Comparison of ENCODE assay signal across 25 cellular contexts in genomic region chr14:82122678-82123077, GRCh38.
"Had no signal": no experiment of that assay in that cellular context is flagged by ENCODE, and none has a peak within 500 bp of the region (broad histone marks: within the 10 kb centered on the region; RNA-seq: fewer than 3 reads in every experiment).

No MANE protein-coding gene starts in this region.

- H3K4me3 Mint-ChIP-seq: dendritic cell treated with granulocyte-macrophage colony-stimulating factor and Interleukin-4, amounts not matched to agents 40 ng/mL and 50 ng/mL, for 4 days; effector memory CD8-positive, alpha-beta T cell; endodermal cell; immature natural killer cell; mesothelial cell of epicardium had no signal

- DNase-seq: colonic mucosa; cortex of kidney; effector CD8-positive, alpha-beta T cell; effector memory CD8-positive, alpha-beta T cell; endodermal cell; erythroblast; esophagus squamous epithelium; foreskin fibroblast; foreskin melanocyte; gastrocnemius medialis; heart left ventricle; hypothalamus; immature natural killer cell; islet precursor cell; kidney; kidney glomerular epithelial cell; left colon; left ventricle myocardium superior; lower lobe of right lung; mesenchymal stem cell; mucosa of descending colon had no signal

- H3K4me1 Mint-ChIP-seq: immature natural killer cell, mesothelial cell of epicardium had no signal

- H3K27ac Mint-ChIP-seq: dendritic cell treated with granulocyte-macrophage colony-stimulating factor and Interleukin-4, amounts not matched to agents 40 ng/mL and 50 ng/mL, for 4 days; effector memory CD8-positive, alpha-beta T cell; endodermal cell; immature natural killer cell; mesothelial cell of epicardium had no signal

- H3K36me3 Mint-ChIP-seq: immature natural killer cell, mesothelial cell of epicardium had no signal

- ATAC-seq: effector memory CD8-positive, alpha-beta T cell; esophagus mucosa; gastrocnemius medialis; heart left ventricle; left colon; left lobe of liver; left ventricle myocardium superior; lower lobe of right lung; mucosa of descending colon had no signal

- H3K27me3 Mint-ChIP-seq: dendritic cell treated with granulocyte-macrophage colony-stimulating factor and Interleukin-4, amounts not matched to agents 40 ng/mL and 50 ng/mL, for 4 days; effector memory CD8-positive, alpha-beta T cell had no signal
